9 cellular contexts compared by ENCODE assay signal in genomic region chr3:48695113-48695753, GRCh38. TPM values are rescaled to one million over a fixed set of nuclear protein-coding genes. Genes with fewer than 3 reads are reported as not detected.
A peak's percentile ranks its signal among the peaks of the same experiment; 100 is the strongest.
DNase-seq lines count a peak whose midpoint lies in the region; ATAC-seq and TF ChIP-seq lines count a peak whose summit lies in the region.
"Had no signal": no experiment of that assay in that cellular context is flagged by ENCODE, and none has a peak within 500 bp of the region (broad histone marks: within the 10 kb centered on the region; RNA-seq: fewer than 3 reads in every experiment).

No MANE protein-coding gene starts in this region.

- no peak for ATAC-seq in GM21515 (IDR thresholded peaks at IDR 0.05; ENCODE audit: unreplicated experiment)

- H3K4me2 ChIP-seq in hepatocyte, result peak overlapping the region; percentile 31

- CTCF ChIA-PET in HEK293T (lab: Yijun Ruan, JAX), result interaction anchor here (1.7 kb wide), 1 partner anchor 9 kb away, joined by 11 read pairs; the partner anchor contains the start of gene NCKIPSD

- in situ Hi-C loops in G401 (cut with HindIII; ENCODE audit: low sequenced_read_pairs), result no loop called here
- in situ Hi-C loops in astrocyte of the spinal cord (cut with HindIII; ENCODE audit: low sequenced_read_pairs), result no loop called here

- DNase-seq in G401 (ENCODE audit: low spot score) (peak; percentile 46), astrocyte of the spinal cord (ENCODE audit: low read depth, low spot score) (peak; percentile 76), hepatocyte (ENCODE audit: low spot score) (no peak), renal cortical epithelial cell (ENCODE audit: low read depth) (peak; percentile 52), HEK293T (ENCODE audit: extremely low spot score) (no peak), globus pallidus (ENCODE audit: low spot score) (no peak)
- DNase-seq in activated effector memory CD4-positive, alpha-beta T cell treated with anti-CD3 and anti-CD28 coated beads, Interleukin-2, amount 50 U/mL, for 16 hours, result no peak
- DNase-seq: NCI-H2029 treated with DMSO at 0.1 percent for 48 hours had no signal

- no peaks in the 10 kb centered on the region for H3K36me3 ChIP-seq in hepatocyte (replicated peaks; ENCODE audit: insufficient read depth, low read depth)

- H3K4me3 ChIP-seq in astrocyte of the spinal cord (ENCODE audit: low read depth, low read length), result peak overlapping the region; percentile 22
- H3K4me3 ChIP-seq in hepatocyte, result no peak overlapping the region

- H3K27me3 ChIP-seq in hepatocyte, result no peaks in the 10 kb centered on the region

- peaks cover 30% of the 10 kb centered on the region for H3K4me1 ChIP-seq in hepatocyte (ENCODE audit: insufficient read depth)

- peak overlapping the region; percentile 73 for H3K27ac ChIP-seq in hepatocyte

- no peaks in the 10 kb centered on the region for H3K9me3 ChIP-seq in hepatocyte (ENCODE audit: low read depth)

- POLR2A ChIA-PET in HEK293T (lab: Yijun Ruan, JAX), result interaction anchor here (1.0 to 1.9 kb wide), 4 partner anchors 8 to 312 kb away, joined by 4 to 6 read pairs (median 5); partner anchors contain the start of genes CELSR3, IP6K2 and WDR6

- H2AFZ ChIP-seq in hepatocyte, result no peak overlapping the region

- TF ChIP-seq CTCF in astrocyte of the spinal cord (IDR thresholded peaks at IDR 0.05; ENCODE audit: low read depth, low read length), result no peak
- no peak for TF ChIP-seq CTCF in hepatocyte (IDR thresholded peaks at IDR 0.05; ENCODE audit: poor library complexity)

- 87% methylated on average over 25 of the region's 25 CpGs for WGBS in hepatocyte (ENCODE audit: low lambda C conversion rate, missing lambda C conversion rate)

- H3K9me2 ChIP-seq in hepatocyte (replicated peaks; ENCODE audit: insufficient read depth), result no peaks in the 10 kb centered on the region

- H4K20me1 ChIP-seq in hepatocyte (ENCODE audit: insufficient read depth, poor library complexity, severe bottlenecking), result peaks cover 97% of the 10 kb centered on the region

- H3K79me2 ChIP-seq in hepatocyte, result peaks cover 96% of the 10 kb centered on the region

TF ChIP-seq in HEK293T, 16 proteins besides CTCF, POLR2A, EP300 and RAD21:
- no peak for TF ChIP-seq NFRKB (IDR thresholded peaks at IDR 0.05)
- no peak for TF ChIP-seq FOXA1 (IDR thresholded peaks at IDR 0.05)
- no peak for TF ChIP-seq ELF4 (IDR thresholded peaks at IDR 0.05)
- no peak for TF ChIP-seq SP1 (IDR thresholded peaks at IDR 0.05)
- TF ChIP-seq TARDBP (IDR thresholded peaks at IDR 0.05), result no peak
- TF ChIP-seq LEF1 (IDR thresholded peaks at IDR 0.05; ENCODE audit: borderline replicate concordance), result no peak
- no peak for TF ChIP-seq ARNT (IDR thresholded peaks at IDR 0.05)
- TF ChIP-seq L3MBTL2 (conservative IDR thresholded peaks at IDR 0.05), result no peak
- TF ChIP-seq ZNF384 (IDR thresholded peaks at IDR 0.05), result no peak
- no peak for TF ChIP-seq SUZ12 (IDR thresholded peaks at IDR 0.05)
- TF ChIP-seq FOXK2 (IDR thresholded peaks at IDR 0.05), result no peak
TF ChIP-seq in HEK293T: peak in this region for 0.

RNA-seq across cellular contexts. Expression of gene NCKIPSD, which starts 9.5 kb away (rescaled TPM):
- total RNA-seq in G401 (2014; rRNA removed; shearing (Covaris generic)), result 12.9 and 17.1 TPM in 2 replicates
- total RNA-seq in hepatocyte (19.9 and 23.4 TPM in 2 replicates), renal cortical epithelial cell (6.3 and 26.7 TPM in 2 replicates)
- polyA plus RNA-seq in hepatocyte, result 21.0 and 22.9 TPM in 2 replicates

RNA-seq across cellular contexts. Expression of gene IP6K2, which starts 21.8 kb away (rescaled TPM):
- total RNA-seq in G401 (2014; rRNA removed; shearing (Covaris generic)), result 105 and 114 TPM in 2 replicates
- total RNA-seq in hepatocyte (99.3 and 112 TPM in 2 replicates), renal cortical epithelial cell (50.7 and 96.5 TPM in 2 replicates)
- 155 and 169 TPM in 2 replicates for polyA plus RNA-seq in hepatocyte

RNA-seq across cellular contexts. Expression of gene CELSR3, which starts 32.5 kb away (rescaled TPM):
- 4.6 and 5.0 TPM in 2 replicates for total RNA-seq in G401 (2014; rRNA removed; shearing (Covaris generic))
- total RNA-seq in hepatocyte, result 1.6 and 1.8 TPM in 2 replicates
- 1.9 TPM in 2 replicates for polyA plus RNA-seq in hepatocyte
- 1.9 and 2.7 TPM in 2 replicates for total RNA-seq in renal cortical epithelial cell

RNA-seq across cellular contexts. Expression of gene SLC26A6, which starts 60.0 kb away (rescaled TPM):
- 40.2 and 51.0 TPM in 2 replicates for total RNA-seq in G401 (2014; rRNA removed; shearing (Covaris generic))
- total RNA-seq in hepatocyte (42.0 and 56.6 TPM in 2 replicates), renal cortical epithelial cell (21.0 and 45.5 TPM in 2 replicates)
- polyA plus RNA-seq in hepatocyte, result 53.7 and 60.9 TPM in 2 replicates

Comparison
In these comparisons a context has a peak if more than half of its experiments do, and no peak if none do; other contexts are left out.
1. DNase-seq: peak in G401 (single experiment), astrocyte of the spinal cord (single experiment) and renal cortical epithelial cell (single experiment); none in hepatocyte (single experiment), HEK293T (single experiment), activated effector memory CD4-positive, alpha-beta T cell treated with anti-CD3 and anti-CD28 coated beads, Interleukin-2, amount 50 U/mL, for 16 hours (single experiment) and globus pallidus (single experiment).